ENCODE assay signal across 11 cellular contexts in the genomic region with DNA sequence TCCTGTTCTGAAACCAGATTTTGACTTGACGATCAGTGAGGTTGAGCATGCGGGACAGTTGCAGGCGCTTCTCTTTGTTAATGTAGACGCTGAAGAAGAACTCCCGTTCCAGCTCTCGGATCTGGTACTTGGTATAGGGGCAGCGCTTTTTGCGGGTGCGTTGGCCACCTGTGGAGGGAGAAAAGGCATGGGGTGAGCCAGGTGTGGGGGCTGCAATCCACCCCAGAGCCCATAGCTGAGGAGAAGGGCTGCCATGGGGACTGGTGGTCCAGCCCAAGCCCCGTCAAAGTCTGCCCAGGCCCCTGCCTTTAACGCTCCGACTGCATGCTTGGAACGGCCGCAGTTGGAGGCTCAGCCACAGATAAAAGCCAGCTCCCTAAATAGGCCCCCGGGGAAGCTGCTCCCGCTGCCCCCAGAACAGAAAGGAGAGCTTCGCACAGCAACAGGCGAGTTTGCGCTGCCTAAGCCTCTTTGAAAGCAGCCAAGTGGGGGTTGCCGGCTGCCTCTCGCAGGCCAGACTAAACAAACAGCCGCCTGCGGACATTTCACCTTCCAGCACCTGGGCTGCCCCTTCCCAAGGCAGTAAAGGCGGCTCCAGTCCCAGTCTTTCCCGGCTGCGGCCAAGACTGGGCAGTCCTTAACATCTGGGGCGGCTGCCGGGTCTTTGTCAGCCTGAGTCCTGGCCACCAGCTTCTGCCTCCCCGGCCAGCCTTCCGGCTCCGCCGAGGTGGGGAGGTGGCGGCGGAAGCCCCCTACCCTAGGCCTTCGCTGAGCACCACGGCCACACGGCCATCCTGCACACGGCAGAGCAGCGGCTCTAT. TPM values are rescaled to one million over a fixed set of nuclear protein-coding genes. Genes with fewer than 3 reads are reported as not detected.
DNase-seq lines count a peak whose midpoint lies in the region; ATAC-seq and TF ChIP-seq lines count a peak whose summit lies in the region.
"Had no signal": no experiment of that assay in that cellular context is flagged by ENCODE, and none has a peak within 500 bp of the region (broad histone marks: within the 10 kb centered on the region; RNA-seq: fewer than 3 reads in every experiment).

No MANE protein-coding gene starts in this region.

- peaks cover 53% of the 10 kb centered on the region for H3K4me1 ChIP-seq in suprapubic skin
- H3K4me1 ChIP-seq in gastroesophageal sphincter: peaks cover 0 to 52% (median 12%) of the 10 kb centered on the region in 3 donors

- WGBS in suprapubic skin: 29% methylated on average over 29 of the region's 39 CpGs
- 20% methylated on average over 6 of the region's 39 CpGs; no CpG with 5 or more reads in 1 of the 2 donors for WGBS in gastroesophageal sphincter (ENCODE audit: low coverage in 1 of 2), 2 donors

- H3K36me3 ChIP-seq in suprapubic skin (no peaks in the 10 kb centered on the region), gastroesophageal sphincter (no peaks in the 10 kb centered on the region)

- POLR2A ChIA-PET in RWPE1 (lab: Yijun Ruan, JAX; ENCODE audit: low non-redundant PET): interaction anchor here (0.7 kb wide), 1 partner anchor 459 kb away, joined by 11 read pairs; no protein-coding TSS in a partner anchor

- no peak for TF ChIP-seq EP300 in suprapubic skin (IDR thresholded peaks at IDR 0.05)
- TF ChIP-seq EP300 in gastroesophageal sphincter (IDR thresholded peaks at IDR 0.05): no peak

- ATAC-seq in gastroesophageal sphincter: no peak
- ATAC-seq: activated T-cell treated with anti-CD3 and anti-CD28 coated beads, Interleukin-2, amount 50 U/mL, for 72 hours had no signal

- H3K27ac ChIP-seq in RWPE1 (peak overlapping the region; percentile 98), suprapubic skin (no peak overlapping the region), gastroesophageal sphincter (no peak overlapping the region)

- no peak for TF ChIP-seq POLR2A in suprapubic skin (IDR thresholded peaks at IDR 0.05)
- TF ChIP-seq POLR2A in gastroesophageal sphincter (IDR thresholded peaks at IDR 0.05): no peak

- CTCF ChIA-PET in RWPE1 (lab: Yijun Ruan, JAX): interaction anchor here (0.5 to 1.3 kb wide), 9 partner anchors 7 to 1207 kb away, joined by 3 to 6 read pairs (median 3); no protein-coding TSS in a partner anchor

- H3K4me3 ChIP-seq in suprapubic skin: peak overlapping the region; percentile 66
- H3K4me3 ChIP-seq in gastroesophageal sphincter: no peak overlapping the region

- TF ChIP-seq CTCF in RWPE1 (conservative IDR thresholded peaks at IDR 0.05; ENCODE audit: low read depth): no peak
- TF ChIP-seq CTCF in suprapubic skin (IDR thresholded peaks at IDR 0.05): no peak
- TF ChIP-seq CTCF in gastroesophageal sphincter (IDR thresholded peaks at IDR 0.05): no peak

- H3K27me3 ChIP-seq in suprapubic skin (peaks cover 80% of the 10 kb centered on the region), gastroesophageal sphincter (peaks cover 100% of the 10 kb centered on the region)

- peak; percentile 46 for DNase-seq in activated effector memory CD4-positive, alpha-beta T cell treated with anti-CD3 and anti-CD28 coated beads, Interleukin-2, amount 50 U/mL, for 16 hours
- DNase-seq in activated effector memory CD4-positive, alpha-beta T cell treated with Interleukin-2 at 50 U/mL for 16 hours: no peak
- DNase-seq in RWPE1 (ENCODE audit: low spot score) (no peak), left kidney (ENCODE audit: low read depth, low spot score) (peak; percentile 58), suprapubic skin (ENCODE audit: low spot score in 2 of 2) (peak; percentile 64 to 78), cerebellar nuclear complex (lab: John Stamatoyannopoulos, UW) (no peak)
- DNase-seq in stimulated activated CD4-positive, alpha-beta T cell treated with anti-CD3 and anti-CD28 coated beads, Interleukin-2, amount 100 ng/mL, for 24 hours: no peak
- DNase-seq: NCI-H1694 had no signal

- H3K9me3 ChIP-seq in suprapubic skin (no peaks in the 10 kb centered on the region), gastroesophageal sphincter (no peaks in the 10 kb centered on the region)

RNA-seq across cellular contexts. Expression of a gene that starts 2.0 kb away (rescaled TPM):
- total RNA-seq in suprapubic skin (1 to 10 TPM in 1 of 4 donors, under 1 TPM in 2, not detected in 1; 0.34 to 1.2 (median 0.95) TPM), gastroesophageal sphincter (under 1 TPM in 1 of 4 donors, not detected in 3; 0.12 TPM)

RNA-seq across cellular contexts. Expression of a gene that starts 9.0 kb away (rescaled TPM):
- total RNA-seq in suprapubic skin (1 to 10 TPM; 4.7 to 8.9 (median 6.0) TPM), gastroesophageal sphincter (under 1 TPM in 1 of 4 donors, not detected in 3; 0.67 TPM)

RNA-seq across cellular contexts. Expression of a gene that starts 16.8 kb away (rescaled TPM):
- total RNA-seq in suprapubic skin (under 1 TPM in 1 of 4 donors, not detected in 3; 0.17 TPM), gastroesophageal sphincter (under 1 TPM in 1 of 4 donors, not detected in 3; 0.12 TPM)
- total RNA-seq: activated T-cell treated with anti-CD3 and anti-CD28 coated beads, Interleukin-2, amount 50 U/mL, for 72 hours; glomerular endothelial cell had no signal

RNA-seq across cellular contexts. Expression of a gene that starts 17.7 kb away (rescaled TPM):
- total RNA-seq in suprapubic skin: 10 to 100 TPM; 26.7 to 64.8 (median 48.7) TPM
- under 1 TPM in 2 of 4 donors, not detected in 2; 0.54 to 0.89 TPM for total RNA-seq in gastroesophageal sphincter
- total RNA-seq: activated T-cell treated with anti-CD3 and anti-CD28 coated beads, Interleukin-2, amount 50 U/mL, for 72 hours had no signal

RNA-seq across cellular contexts. Expression of a gene that starts 26.6 kb away (rescaled TPM):
- total RNA-seq in suprapubic skin (10 to 100 TPM; 14.8 to 23.6 (median 17.5) TPM), gastroesophageal sphincter (1 to 10 TPM in 3 of 4 donors, under 1 TPM in 1; 0.85 to 5.1 (median 1.4) TPM)
- total RNA-seq: activated T-cell treated with anti-CD3 and anti-CD28 coated beads, Interleukin-2, amount 50 U/mL, for 72 hours had no signal

Comparison
In these comparisons a context has a peak if more than half of its experiments do, and no peak if none do; other contexts are left out.
1. DNase-seq: peak in activated effector memory CD4-positive, alpha-beta T cell treated with anti-CD3 and anti-CD28 coated beads, Interleukin-2, amount 50 U/mL, for 16 hours (single experiment), left kidney (single experiment) and suprapubic skin (2 of 2); none in activated effector memory CD4-positive, alpha-beta T cell treated with Interleukin-2 at 50 U/mL for 16 hours (single experiment), RWPE1 (single experiment), stimulated activated CD4-positive, alpha-beta T cell treated with anti-CD3 and anti-CD28 coated beads, Interleukin-2, amount 100 ng/mL, for 24 hours (0 of 2) and cerebellar nuclear complex (0 of 2).